In the genomic region with DNA sequence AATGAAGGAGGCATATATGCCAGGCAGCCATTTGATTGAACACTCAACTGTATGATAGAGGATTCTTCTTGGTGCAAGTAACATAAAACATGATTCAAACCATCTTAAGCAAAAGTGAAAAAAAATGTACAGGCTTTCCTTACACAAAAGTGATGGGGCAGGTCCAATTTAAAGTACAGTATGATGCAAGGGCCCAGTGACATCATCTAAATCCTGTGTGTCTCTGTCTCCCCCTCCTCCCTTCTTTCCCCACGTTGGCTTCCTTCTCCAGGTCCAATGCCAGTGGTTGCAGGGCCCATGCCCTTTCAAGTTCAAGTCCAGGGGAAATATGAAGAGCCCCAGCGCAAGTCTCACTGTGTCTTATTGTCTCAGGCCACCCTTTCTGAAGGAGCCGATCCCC, we compare ENCODE assay signal across 28 cellular contexts.
"Had no signal": no experiment of that assay in that cellular context is flagged by ENCODE, and none has a peak within 500 bp of the region (broad histone marks: within the 10 kb centered on the region; RNA-seq: fewer than 3 reads in every experiment).

No MANE protein-coding gene starts in this region.

- H3K9me3 Mint-ChIP-seq: dendritic cell treated with granulocyte-macrophage colony-stimulating factor and Interleukin-4, amounts not matched to agents 40 ng/mL and 50 ng/mL, for 4 days; endodermal cell; mesothelial cell of epicardium; naive B cell; natural killer cell treated with Interleukin-12 subunit alpha and Interleukin-12 subunit beta and Interleukin-15 and Interleukin-18, amount 100 ng/mL, for 72 hours; neural progenitor cell; stimulated activated memory B cell treated with anti-CD40 and anti-IgM and Interleukin-4, amounts not matched to agents 10 μg/mL and 1 μg/mL and 100 μg/mL, for 72 hours had no signal

- H3K27ac Mint-ChIP-seq: dendritic cell treated with granulocyte-macrophage colony-stimulating factor and Interleukin-4, amounts not matched to agents 40 ng/mL and 50 ng/mL, for 4 days; endodermal cell; naive B cell; natural killer cell treated with Interleukin-12 subunit alpha and Interleukin-12 subunit beta and Interleukin-15 and Interleukin-18, amount 100 ng/mL, for 72 hours; neural progenitor cell; stimulated activated memory B cell treated with anti-CD40 and anti-IgM and Interleukin-4, amounts not matched to agents 10 μg/mL and 1 μg/mL and 100 μg/mL, for 72 hours had no signal

- H3K27me3 Mint-ChIP-seq: dendritic cell treated with granulocyte-macrophage colony-stimulating factor and Interleukin-4, amounts not matched to agents 40 ng/mL and 50 ng/mL, for 4 days had no signal

- H3K9me3 ChIP-seq: colonic mucosa, gastrocnemius medialis, left lung, mucosa of descending colon, prostate gland, right atrium auricular region, testis, tibial artery, upper lobe of left lung had no signal

- ATAC-seq: esophagus mucosa; gastrocnemius medialis; left cardiac atrium; left lung; mucosa of descending colon; natural killer cell treated with Interleukin-12 subunit alpha and Interleukin-12 subunit beta and Interleukin-15 and Interleukin-18, amount 100 ng/mL, for 72 hours; sciatic nerve; stimulated activated memory B cell treated with anti-CD40 and anti-IgM and Interleukin-4, amounts not matched to agents 10 μg/mL and 1 μg/mL and 100 μg/mL, for 72 hours; stimulated activated naive CD8-positive, alpha-beta T cell treated with anti-CD3 and anti-CD28 coated beads, Interleukin-15, Interleukin-2, amounts not matched to agents 100 U/mL and 50 U/mL, for 24 hours had no signal

- H3K4me3 Mint-ChIP-seq: dendritic cell treated with granulocyte-macrophage colony-stimulating factor and Interleukin-4, amounts not matched to agents 40 ng/mL and 50 ng/mL, for 4 days; endodermal cell; mesothelial cell of epicardium; naive B cell; natural killer cell treated with Interleukin-12 subunit alpha and Interleukin-12 subunit beta and Interleukin-15 and Interleukin-18, amount 100 ng/mL, for 72 hours; neural progenitor cell; stimulated activated memory B cell treated with anti-CD40 and anti-IgM and Interleukin-4, amounts not matched to agents 10 μg/mL and 1 μg/mL and 100 μg/mL, for 72 hours had no signal

- H3K36me3 Mint-ChIP-seq: mesothelial cell of epicardium; naive B cell; natural killer cell treated with Interleukin-12 subunit alpha and Interleukin-12 subunit beta and Interleukin-15 and Interleukin-18, amount 100 ng/mL, for 72 hours; neural progenitor cell; stimulated activated memory B cell treated with anti-CD40 and anti-IgM and Interleukin-4, amounts not matched to agents 10 μg/mL and 1 μg/mL and 100 μg/mL, for 72 hours had no signal

- H3K4me3 ChIP-seq: colonic mucosa, gastrocnemius medialis, left lung, mucosa of descending colon, neural progenitor cell, prostate gland, right atrium auricular region, testis, tibial artery, upper lobe of left lung had no signal

- DNase-seq: colonic mucosa; effector CD8-positive, alpha-beta T cell; endodermal cell; foreskin fibroblast; gastrocnemius medialis; head of caudate nucleus; left cardiac atrium; left lung; mesenchymal stem cell; mucosa of descending colon; naive B cell; stimulated activated CD4-positive, alpha-beta T cell treated with anti-CD3 and anti-CD28 coated beads, Interleukin-2, amount 100 ng/mL, for 24 hours; stimulated activated CD4-positive, alpha-beta T cell treated with anti-CD3 and anti-CD28 coated beads, Interleukin-4, amount 100 ng/mL, for 24 hours; stimulated activated naive CD8-positive, alpha-beta T cell treated with anti-CD3 and anti-CD28 coated beads, Interleukin-15, Interleukin-2, amounts not matched to agents 100 U/mL and 50 U/mL, for 24 hours; substantia nigra; testis; tibial artery; upper lobe of left lung had no signal

- H3K27ac ChIP-seq: colonic mucosa, epithelial cell of prostate, gastrocnemius medialis, left lung, neural progenitor cell, prostate gland, right atrium auricular region, testis, tibial artery, upper lobe of left lung had no signal

- H3K9ac ChIP-seq: neural progenitor cell had no signal

- H3K36me3 ChIP-seq: colonic mucosa, gastrocnemius medialis, left lung, neural progenitor cell, prostate gland, right atrium auricular region, tibial artery, upper lobe of left lung had no signal

- H3K27me3 ChIP-seq: colonic mucosa, gastrocnemius medialis, left lung, neural progenitor cell, right atrium auricular region, testis, tibial artery, upper lobe of left lung had no signal

- H3K4me1 ChIP-seq: colonic mucosa, gastrocnemius medialis, prostate gland, right atrium auricular region, testis, tibial artery, upper lobe of left lung had no signal
